ENCODE assay signal across 8 cellular contexts in the genomic region with DNA sequence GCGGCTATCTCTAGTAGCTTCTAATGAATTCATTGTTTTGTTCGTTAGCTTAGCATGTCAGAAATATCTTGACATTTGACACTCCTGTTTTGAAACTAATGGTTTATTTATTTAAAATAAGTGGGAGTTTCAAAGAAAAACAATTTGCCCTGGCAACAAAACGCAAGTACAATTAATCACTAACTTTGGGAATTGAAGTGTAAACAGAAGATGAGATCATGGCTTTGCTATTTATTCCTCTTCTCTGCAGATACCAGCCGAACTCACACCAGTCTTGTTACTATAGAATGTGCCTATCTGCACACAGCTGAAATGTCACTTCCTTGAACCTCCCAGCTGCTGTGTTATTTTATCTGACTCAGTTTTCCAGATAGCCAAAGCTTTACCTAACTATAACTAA. TPM values are rescaled to one million over a fixed set of nuclear protein-coding genes. Genes with fewer than 3 reads are reported as not detected.
DNase-seq lines count a peak whose midpoint lies in the region; ATAC-seq lines count a peak whose summit lies in the region.

No MANE protein-coding gene starts in this region.

- H4K20me1 ChIP-seq in GM23248 (ENCODE audit: insufficient read depth), result no peaks in the 10 kb centered on the region

- H3K9me3 ChIP-seq in GM23248 (ENCODE audit: low read depth), result no peaks in the 10 kb centered on the region
- no peaks in the 10 kb centered on the region for H3K9me3 ChIP-seq in SJSA1 (replicated peaks)
- no peaks in the 10 kb centered on the region for H3K9me3 ChIP-seq in skeletal muscle tissue (ENCODE audit: control insufficient read depth in 3 of 3, low read length in 3 of 3)

- no peak overlapping the region for H2AFZ ChIP-seq in GM23248

- ATAC-seq in GM21529 (IDR thresholded peaks at IDR 0.05; ENCODE audit: unreplicated experiment), result no peak

- peak overlapping the region; percentile 66 for H3K4me2 ChIP-seq in GM23248 (ENCODE audit: unreplicated experiment)

- H3K36me3 ChIP-seq in GM23248 (ENCODE audit: low read depth) (peaks cover 9% of the 10 kb centered on the region; the same call in 1 of the 2 replicates), SJSA1 (no peaks in the 10 kb centered on the region), skeletal muscle tissue (ENCODE audit: control insufficient read depth in 3 of 3, insufficient read depth in 3 of 3, low read length in 3 of 3) (peaks cover 0 to 19% (median 0%) of the 10 kb centered on the region in 3 donors)

- DNase-seq in GM23248 (peak; percentile 82), SJSA1 (ENCODE audit: low read depth in 1 of 2, low spot score in 2 of 2) (peak; percentile 49 to 84), hepatic stellate cell (ENCODE audit: low spot score) (peak; percentile 56), CD1c-positive myeloid dendritic cell (ENCODE audit: extremely low spot score) (no peak), cortex of kidney (lab: John Stamatoyannopoulos, UW) (no peak)
- no peak for DNase-seq in stimulated activated naive CD4-positive, alpha-beta T cell (lab: John Stamatoyannopoulos, UW)

- WGBS in GM23248 (ENCODE audit: low coverage in 1 of 2, low lambda C conversion rate in 2 of 2, missing lambda C conversion rate in 2 of 2), 2 experiments, result 2 to 3% methylated on average over 4 of the region's 4 CpGs

- H3K27ac ChIP-seq in GM23248 (peak overlapping the region; percentile 72), SJSA1 (peak overlapping the region; percentile 90), skeletal muscle tissue (ENCODE audit: low read depth, low read length) (peak overlapping the region; percentile 55)

- H3K4me3 ChIP-seq in GM23248 (peak overlapping the region; percentile 7; the same call in 1 of the 2 replicates), SJSA1 (no peak overlapping the region), skeletal muscle tissue (ENCODE audit: low read length in 3 of 3) (no peak overlapping the region)

- H3F3A ChIP-seq in GM23248 (ENCODE audit: insufficient read depth), result peaks cover 61% of the 10 kb centered on the region

- peak overlapping the region; percentile 37 for H3K9ac ChIP-seq in GM23248
- H3K9ac ChIP-seq in skeletal muscle tissue (ENCODE audit: low read depth in 1 of 3, low read length in 3 of 3), result no peak overlapping the region

- no peaks in the 10 kb centered on the region for H3K9me2 ChIP-seq in GM23248 (ENCODE audit: insufficient read depth)

- H3K79me2 ChIP-seq in GM23248 (ENCODE audit: insufficient read depth), result no peaks in the 10 kb centered on the region

- H3K4me1 ChIP-seq in GM23248 (ENCODE audit: insufficient read depth) (peaks cover 43% of the 10 kb centered on the region), SJSA1 (replicated peaks) (peaks cover 52% of the 10 kb centered on the region), skeletal muscle tissue (ENCODE audit: control insufficient read depth in 3 of 3, insufficient read depth in 3 of 3, low read length in 3 of 3) (peaks cover 20 to 39% (median 32%) of the 10 kb centered on the region in 3 donors)

- H3K27me3 ChIP-seq in GM23248 (replicated peaks; ENCODE audit: insufficient read depth) (no peaks in the 10 kb centered on the region), SJSA1 (replicated peaks) (no peaks in the 10 kb centered on the region), skeletal muscle tissue (ENCODE audit: control insufficient read depth in 3 of 3, insufficient read depth in 3 of 3, low read length in 3 of 3) (no peaks in the 10 kb centered on the region)

- in situ Hi-C loops in GM23248 (cut with MboI), result no loop called here

RNA-seq across cellular contexts. Expression of a gene that starts 27.5 kb away (rescaled TPM):
- total RNA-seq in GM23248 (2014; rRNA removed; shearing (Covaris generic)), result 32.1 and 52.3 TPM in 2 replicates
- polyA plus RNA-seq in GM23248 (2016; fragmentation: Nextera tagmentation; extraction: Ambion mirVana), result 32.8 and 37.3 TPM in 2 replicates
- total RNA-seq in SJSA1 (2014; rRNA removed; shearing (Covaris generic)), result 2.1 and 2.3 TPM in 2 replicates
- 5.7 TPM for total RNA-seq in skeletal muscle tissue

Comparison
In these comparisons a context has a peak if more than half of its experiments do, and no peak if none do; other contexts are left out.
1. DNase-seq: peak in GM23248 (single experiment), SJSA1 (2 of 2) and hepatic stellate cell (single experiment); none in CD1c-positive myeloid dendritic cell (single experiment), stimulated activated naive CD4-positive, alpha-beta T cell (0 of 6) and cortex of kidney (single experiment).
2. Peak in every context shown above with its lines, with median percentiles within 50 percentile points of each other: H3K27ac ChIP-seq.